20 cellular contexts compared by ENCODE assay signal in the genomic region with DNA sequence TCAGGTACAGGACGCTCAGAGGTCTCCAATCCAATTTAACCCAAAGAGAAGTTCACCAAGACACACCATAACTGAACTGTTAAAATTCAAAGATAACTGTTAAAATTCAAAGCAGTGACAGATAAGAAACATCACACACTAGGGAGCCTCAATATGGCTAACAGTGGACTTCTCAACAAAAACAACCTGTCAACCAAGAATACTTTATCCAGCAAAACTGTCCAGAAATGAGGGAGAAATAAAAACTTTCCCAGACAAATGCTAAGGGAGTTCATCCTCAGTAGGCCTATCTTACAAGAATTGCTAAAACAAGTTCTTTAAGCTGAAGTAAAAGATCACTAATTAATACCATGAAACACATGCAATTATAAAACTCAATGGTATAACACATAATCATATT. TPM values are rescaled to one million over a fixed set of nuclear protein-coding genes. Genes with fewer than 3 reads are reported as not detected.
"Had no signal": no experiment of that assay in that cellular context is flagged by ENCODE, and none has a peak within 500 bp of the region (broad histone marks: within the 10 kb centered on the region; RNA-seq: fewer than 3 reads in every experiment).

No MANE protein-coding gene starts in this region.

- H3K4me1 Mint-ChIP-seq: stimulated activated naive B cell treated with anti-CD40 and anti-IgM and Interleukin-4, amounts not matched to agents 10 μg/mL and 1 μg/mL and 100 μg/mL, for 72 hours; stimulated activated naive CD8-positive, alpha-beta T cell treated with anti-CD3 and anti-CD28 coated beads, Interleukin-15, amount 100 ng/mL, for 72 hours had no signal

- H3K9me3 ChIP-seq: testis, upper lobe of right lung had no signal

- H3K27ac Mint-ChIP-seq: dendritic cell treated with granulocyte-macrophage colony-stimulating factor and Interleukin-4, amounts not matched to agents 40 ng/mL and 50 ng/mL, for 4 days; effector memory CD8-positive, alpha-beta T cell; naive thymus-derived CD8-positive, alpha-beta T cell; stimulated activated naive B cell treated with anti-CD40 and anti-IgM and Interleukin-4, amounts not matched to agents 10 μg/mL and 1 μg/mL and 100 μg/mL, for 72 hours; stimulated activated naive CD8-positive, alpha-beta T cell treated with anti-CD3 and anti-CD28 coated beads, Interleukin-15, amount 100 ng/mL, for 72 hours had no signal

- H3K4me3 Mint-ChIP-seq: dendritic cell treated with granulocyte-macrophage colony-stimulating factor and Interleukin-4, amounts not matched to agents 40 ng/mL and 50 ng/mL, for 4 days; effector memory CD8-positive, alpha-beta T cell; naive thymus-derived CD8-positive, alpha-beta T cell; stimulated activated naive B cell treated with anti-CD40 and anti-IgM and Interleukin-4, amounts not matched to agents 10 μg/mL and 1 μg/mL and 100 μg/mL, for 72 hours; stimulated activated naive CD8-positive, alpha-beta T cell treated with anti-CD3 and anti-CD28 coated beads, Interleukin-15, amount 100 ng/mL, for 72 hours had no signal

- DNase-seq: effector memory CD8-positive, alpha-beta T cell; heart left ventricle; hypothalamus; kidney glomerular epithelial cell; mammary epithelial cell; mucosa of descending colon; naive thymus-derived CD8-positive, alpha-beta T cell; psoas muscle; retina; sigmoid colon; stimulated activated CD4-positive, alpha-beta T cell treated with anti-CD3 and anti-CD28 coated beads, Interleukin-2, amount 100 ng/mL, for 24 hours; stimulated activated CD4-positive, alpha-beta T cell treated with anti-CD3 and anti-CD28 coated beads, Interleukin-4, amount 100 ng/mL, for 4 hours; stimulated activated naive B cell treated with anti-CD40 and anti-IgM and Interleukin-4, amounts not matched to agents 10 μg/mL and 1 μg/mL and 100 μg/mL, for 72 hours; stimulated activated naive CD8-positive, alpha-beta T cell treated with anti-CD3 and anti-CD28 coated beads, Interleukin-15, amount 100 ng/mL, for 72 hours; testis; upper lobe of right lung had no signal

- H3K4me3 ChIP-seq: heart left ventricle, mucosa of descending colon, psoas muscle, sigmoid colon, skin epidermis, testis, tibial nerve, upper lobe of right lung had no signal

- ATAC-seq: effector memory CD8-positive, alpha-beta T cell; heart left ventricle; mucosa of descending colon; naive thymus-derived CD8-positive, alpha-beta T cell; psoas muscle; stimulated activated naive B cell treated with anti-CD40 and anti-IgM and Interleukin-4, amounts not matched to agents 10 μg/mL and 1 μg/mL and 100 μg/mL, for 72 hours; stimulated activated naive CD8-positive, alpha-beta T cell treated with anti-CD3 and anti-CD28 coated beads, Interleukin-15, amount 100 ng/mL, for 72 hours; upper lobe of right lung had no signal

- H3K4me1 ChIP-seq: heart left ventricle, psoas muscle, sigmoid colon, testis, tibial nerve, upper lobe of right lung had no signal

- H3K27ac ChIP-seq: heart left ventricle, neutrophil, psoas muscle, sigmoid colon, skin epidermis, testis, tibial nerve, upper lobe of right lung had no signal

- H3K27me3 ChIP-seq: heart left ventricle, neutrophil, sigmoid colon, testis, tibial nerve, upper lobe of right lung had no signal

- H3K36me3 ChIP-seq: upper lobe of right lung had no signal

- H3K27me3 Mint-ChIP-seq: dendritic cell treated with granulocyte-macrophage colony-stimulating factor and Interleukin-4, amounts not matched to agents 40 ng/mL and 50 ng/mL, for 4 days; effector memory CD8-positive, alpha-beta T cell; naive thymus-derived CD8-positive, alpha-beta T cell; stimulated activated naive B cell treated with anti-CD40 and anti-IgM and Interleukin-4, amounts not matched to agents 10 μg/mL and 1 μg/mL and 100 μg/mL, for 72 hours; stimulated activated naive CD8-positive, alpha-beta T cell treated with anti-CD3 and anti-CD28 coated beads, Interleukin-15, amount 100 ng/mL, for 72 hours had no signal

RNA-seq across cellular contexts. Expression of gene MYLK, which starts 36.3 kb away (rescaled TPM):
- total RNA-seq: naive thymus-derived CD8-positive, alpha-beta T cell had no signal
